26 cellular contexts compared by ENCODE assay signal in genomic region chr14:36397357-36397756, GRCh38.
"Had no signal": no experiment of that assay in that cellular context is flagged by ENCODE, and none has a peak within 500 bp of the region (broad histone marks: within the 10 kb centered on the region; RNA-seq: fewer than 3 reads in every experiment).

No MANE protein-coding gene starts in this region.

- H3K4me3 ChIP-seq: stomach, suprapubic skin, testis, thoracic aorta, thyroid gland, tibial nerve, transverse colon, upper lobe of left lung, upper lobe of right lung, uterus, vagina had no signal

- DNase-seq: stimulated activated CD4-positive, alpha-beta T cell treated with anti-CD3 and anti-CD28 coated beads, Interleukin-2, amount 100 ng/mL, for 48 hours; stimulated activated CD4-positive, alpha-beta T cell treated with anti-CD3 and anti-CD28 coated beads, Interleukin-4, amount 100 ng/mL, for 1 hour; stimulated activated CD4-positive, alpha-beta T cell treated with anti-CD3 and anti-CD28 coated beads, Interleukin-4, amount 100 ng/mL, for 24 hours; stimulated activated CD4-positive, alpha-beta T cell treated with anti-CD3 and anti-CD28 coated beads, Interleukin-4, amount 100 ng/mL, for 4 hours; stimulated activated CD8-positive, alpha-beta memory T cell treated with anti-CD3 and anti-CD28 coated beads, Interleukin-4, amount 100 ng/mL, for 48 hours; stimulated activated naive B cell treated with anti-CD40 and anti-IgM and Interleukin-4, amounts not matched to agents 10 μg/mL and 1 μg/mL and 100 μg/mL, for 72 hours; stimulated activated naive CD4-positive, alpha-beta T cell; stimulated activated naive CD4-positive, alpha-beta T cell treated with Interleukin-2 at 50 U/mL for 16 hours; stimulated activated naive CD8-positive, alpha-beta T cell treated with anti-CD3 and anti-CD28 coated beads, Interleukin-15, amount 100 ng/mL, for 72 hours; stimulated activated naive CD8-positive, alpha-beta T cell treated with anti-CD3 and anti-CD28 coated beads, Interleukin-15, Interleukin-2, amounts not matched to agents 100 U/mL and 50 U/mL, for 24 hours; stomach; substantia nigra; testis; thyroid gland; transverse colon; trophoblast cell; upper lobe of left lung; upper lobe of right lung; uterus had no signal

- H3K9me3 ChIP-seq: suprapubic skin, testis, thoracic aorta, thyroid gland, tibial nerve, transverse colon, upper lobe of right lung, uterus, vagina had no signal

- H3K4me1 ChIP-seq: stomach, suprapubic skin, testis, tibial nerve, transverse colon, uterus, vagina had no signal

- FAIRE-seq: urothelium cell line had no signal

- ATAC-seq: stimulated activated effector memory CD8-positive, alpha-beta T cell treated with anti-CD3 and anti-CD28 coated beads, Interleukin-12 subunit alpha, Interleukin-12 subunit beta, amount 100 ng/mL, for 72 hours; stimulated activated memory B cell treated with anti-CD40 and anti-IgM and Interleukin-4, amounts not matched to agents 10 μg/mL and 1 μg/mL and 100 μg/mL, for 72 hours; stimulated activated naive B cell treated with anti-CD40 and anti-IgM and Interleukin-4, amounts not matched to agents 10 μg/mL and 1 μg/mL and 100 μg/mL, for 72 hours; stimulated activated naive CD8-positive, alpha-beta T cell treated with anti-CD3 and anti-CD28 coated beads, Interleukin-15, amount 100 ng/mL, for 72 hours; stimulated activated naive CD8-positive, alpha-beta T cell treated with anti-CD3 and anti-CD28 coated beads, Interleukin-15, Interleukin-2, amounts not matched to agents 100 U/mL and 50 U/mL, for 24 hours; upper lobe of right lung had no signal

- H3K27ac ChIP-seq: stomach, suprapubic skin, testis, thoracic aorta, thyroid gland, tibial nerve, transverse colon, upper lobe of right lung, uterus, vagina had no signal

- H3K27me3 ChIP-seq: stomach, suprapubic skin, testis, thyroid gland, tibial nerve, transverse colon, upper lobe of left lung, upper lobe of right lung, uterus, vagina had no signal

- H3K36me3 ChIP-seq: stomach, suprapubic skin, thoracic aorta, thyroid gland, tibial nerve, transverse colon, upper lobe of left lung, upper lobe of right lung, uterus, vagina had no signal
